1 cellular context compared by ENCODE assay signal in the genomic region with DNA sequence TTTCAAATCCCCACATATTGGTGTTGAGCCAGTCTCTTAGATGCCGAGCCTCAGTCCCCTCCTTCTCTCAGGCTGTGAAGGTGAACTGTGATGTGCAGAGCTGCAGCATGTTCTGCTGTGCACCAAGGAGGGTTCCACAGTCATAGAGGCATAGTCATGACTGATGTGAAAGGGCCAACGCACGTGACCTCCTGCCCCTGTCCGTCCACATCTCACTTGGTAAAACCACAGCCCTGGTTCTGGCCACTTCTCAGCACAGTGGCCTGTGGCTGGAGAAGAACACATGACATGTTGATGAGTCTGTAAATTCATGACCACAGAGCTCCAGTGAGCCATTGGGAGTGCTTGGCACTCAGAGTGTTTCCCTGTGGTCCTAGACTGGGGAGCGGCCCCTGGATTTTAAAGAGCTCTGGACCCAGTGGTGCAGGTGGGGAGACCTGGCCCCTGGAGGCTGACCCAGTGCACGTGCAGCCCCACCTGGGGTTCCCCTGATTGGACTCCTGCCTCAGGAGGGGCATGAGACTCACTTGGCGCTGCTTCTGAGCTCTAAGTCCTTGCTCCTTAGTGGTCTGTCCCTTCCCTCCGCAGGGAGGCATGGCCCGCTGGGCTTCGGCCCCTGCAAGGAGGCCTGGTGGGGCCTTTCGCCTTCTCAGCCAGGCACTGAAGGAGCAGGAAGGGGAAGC.
TF ChIP-seq lines count a peak whose summit lies in the region.

No MANE protein-coding gene starts in this region.

TF ChIP-seq in GM12878, 131 proteins besides CTCF, POLR2A, EP300 and RAD21 (continued from another document and continues in another):
- TF ChIP-seq, protein P1, sequence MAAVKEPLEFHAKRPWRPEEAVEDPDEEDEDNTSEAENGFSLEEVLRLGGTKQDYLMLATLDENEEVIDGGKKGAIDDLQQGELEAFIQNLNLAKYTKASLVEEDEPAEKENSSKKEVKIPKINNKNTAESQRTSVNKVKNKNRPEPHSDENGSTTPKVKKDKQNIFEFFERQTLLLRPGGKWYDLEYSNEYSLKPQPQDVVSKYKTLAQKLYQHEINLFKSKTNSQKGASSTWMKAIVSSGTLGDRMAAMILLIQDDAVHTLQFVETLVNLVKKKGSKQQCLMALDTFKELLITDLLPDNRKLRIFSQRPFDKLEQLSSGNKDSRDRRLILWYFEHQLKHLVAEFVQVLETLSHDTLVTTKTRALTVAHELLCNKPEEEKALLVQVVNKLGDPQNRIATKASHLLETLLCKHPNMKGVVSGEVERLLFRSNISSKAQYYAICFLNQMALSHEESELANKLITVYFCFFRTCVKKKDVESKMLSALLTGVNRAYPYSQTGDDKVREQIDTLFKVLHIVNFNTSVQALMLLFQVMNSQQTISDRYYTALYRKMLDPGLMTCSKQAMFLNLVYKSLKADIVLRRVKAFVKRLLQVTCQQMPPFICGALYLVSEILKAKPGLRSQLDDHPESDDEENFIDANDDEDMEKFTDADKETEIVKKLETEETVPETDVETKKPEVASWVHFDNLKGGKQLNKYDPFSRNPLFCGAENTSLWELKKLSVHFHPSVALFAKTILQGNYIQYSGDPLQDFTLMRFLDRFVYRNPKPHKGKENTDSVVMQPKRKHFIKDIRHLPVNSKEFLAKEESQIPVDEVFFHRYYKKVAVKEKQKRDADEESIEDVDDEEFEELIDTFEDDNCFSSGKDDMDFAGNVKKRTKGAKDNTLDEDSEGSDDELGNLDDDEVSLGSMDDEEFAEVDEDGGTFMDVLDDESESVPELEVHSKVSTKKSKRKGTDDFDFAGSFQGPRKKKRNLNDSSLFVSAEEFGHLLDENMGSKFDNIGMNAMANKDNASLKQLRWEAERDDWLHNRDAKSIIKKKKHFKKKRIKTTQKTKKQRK (IDR thresholded peaks at IDR 0.05; ENCODE audit: low read depth, low read length) = no peak
- TF ChIP-seq EZH2 (IDR thresholded peaks at IDR 0.05; ENCODE audit: borderline replicate concordance, control insufficient read depth, low read depth, low read length) (no peak), CREB1 (IDR thresholded peaks at IDR 0.05; ENCODE audit: low read depth) (no peak), SREBF2 (IDR thresholded peaks at IDR 0.05; ENCODE audit: low read length) (no peak), SREBF1 (IDR thresholded peaks at IDR 0.05; ENCODE audit: low read length) (no peak), HDAC2 (IDR thresholded peaks at IDR 0.05) (no peak), FOXM1 (IDR thresholded peaks at IDR 0.05; ENCODE audit: low read depth, low read length) (no peak), RELA (IDR thresholded peaks at IDR 0.05; ENCODE audit: borderline replicate concordance, partially characterized antibody) (no peak), TCF12 (IDR thresholded peaks at IDR 0.05; ENCODE audit: low read depth, low read length) (no peak), IKZF2 (IDR thresholded peaks at IDR 0.05) (no peak; a peak in 1 of 4 replicates), NR2F1 (conservative IDR thresholded peaks at IDR 0.05) (peak; percentile 75), IRF4 (IDR thresholded peaks at IDR 0.05; ENCODE audit: low read depth, low read length) (0 out of 2 replicates have a peak, but pooled peaks have one; percentile 20), KAT2A (conservative IDR thresholded peaks at IDR 0.05; ENCODE audit: control insufficient read depth, low read depth, low read length) (no peak), RFX5 (IDR thresholded peaks at IDR 0.05; ENCODE audit: low read depth, low read length) (no peak), RAD51 (IDR thresholded peaks at IDR 0.05) (peak; percentile 77), NR2C2 (IDR thresholded peaks at IDR 0.05; ENCODE audit: borderline replicate concordance, control insufficient read depth, insufficient read length, low read depth) (no peak), NFIC (IDR thresholded peaks at IDR 0.05; ENCODE audit: low read depth, low read length) (no peak), CBX5 (IDR thresholded peaks at IDR 0.05; ENCODE audit: low read depth) (no peak), TCF7 (IDR thresholded peaks at IDR 0.05; ENCODE audit: borderline replicate concordance) (no peak), WRNIP1 (IDR thresholded peaks at IDR 0.05; ENCODE audit: borderline replicate concordance, low read depth, low read length) (no peak), ATF7 (IDR thresholded peaks at IDR 0.05; ENCODE audit: low read depth) (no peak), YBX1 (IDR thresholded peaks at IDR 0.05) (no peak), PAX5 (IDR thresholded peaks at IDR 0.05; ENCODE audit: borderline replicate concordance, low read depth, low read length) (no peak), ZNF274 (IDR thresholded peaks at IDR 0.05; ENCODE audit: insufficient read depth, insufficient read length) (no peak), SUZ12 (IDR thresholded peaks at IDR 0.05; ENCODE audit: unreplicated experiment) (no peak), CEBPB (IDR thresholded peaks at IDR 0.05; ENCODE audit: borderline replicate concordance in 1 of 2, low read depth in 2 of 2, low read length in 2 of 2) (no peak), KDM1A (IDR thresholded peaks at IDR 0.05; ENCODE audit: borderline replicate concordance) (no peak), BMI1 (IDR thresholded peaks at IDR 0.05; ENCODE audit: borderline replicate concordance) (no peak), SPI1 (IDR thresholded peaks at IDR 0.05; ENCODE audit: borderline replicate concordance, insufficient read depth, low read depth, low read length) (no peak), EED (IDR thresholded peaks at IDR 0.05; ENCODE audit: low read depth) (no peak), NFXL1 (IDR thresholded peaks at IDR 0.05; ENCODE audit: borderline replicate concordance) (no peak), IKZF1 (conservative IDR thresholded peaks at IDR 0.05) (peak; percentile 52), POU2F2 (IDR thresholded peaks at IDR 0.05; ENCODE audit: borderline replicate concordance, low read depth, low read length) (peak; percentile 27; the same call in 1 of the 3 replicates), ZSCAN29 (IDR thresholded peaks at IDR 0.05) (no peak)
- TF ChIP-seq, protein P2, sequence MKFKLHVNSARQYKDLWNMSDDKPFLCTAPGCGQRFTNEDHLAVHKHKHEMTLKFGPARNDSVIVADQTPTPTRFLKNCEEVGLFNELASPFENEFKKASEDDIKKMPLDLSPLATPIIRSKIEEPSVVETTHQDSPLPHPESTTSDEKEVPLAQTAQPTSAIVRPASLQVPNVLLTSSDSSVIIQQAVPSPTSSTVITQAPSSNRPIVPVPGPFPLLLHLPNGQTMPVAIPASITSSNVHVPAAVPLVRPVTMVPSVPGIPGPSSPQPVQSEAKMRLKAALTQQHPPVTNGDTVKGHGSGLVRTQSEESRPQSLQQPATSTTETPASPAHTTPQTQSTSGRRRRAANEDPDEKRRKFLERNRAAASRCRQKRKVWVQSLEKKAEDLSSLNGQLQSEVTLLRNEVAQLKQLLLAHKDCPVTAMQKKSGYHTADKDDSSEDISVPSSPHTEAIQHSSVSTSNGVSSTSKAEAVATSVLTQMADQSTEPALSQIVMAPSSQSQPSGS (IDR thresholded peaks at IDR 0.05; ENCODE audit: low read length) = no peak
- TF ChIP-seq, protein P3, sequence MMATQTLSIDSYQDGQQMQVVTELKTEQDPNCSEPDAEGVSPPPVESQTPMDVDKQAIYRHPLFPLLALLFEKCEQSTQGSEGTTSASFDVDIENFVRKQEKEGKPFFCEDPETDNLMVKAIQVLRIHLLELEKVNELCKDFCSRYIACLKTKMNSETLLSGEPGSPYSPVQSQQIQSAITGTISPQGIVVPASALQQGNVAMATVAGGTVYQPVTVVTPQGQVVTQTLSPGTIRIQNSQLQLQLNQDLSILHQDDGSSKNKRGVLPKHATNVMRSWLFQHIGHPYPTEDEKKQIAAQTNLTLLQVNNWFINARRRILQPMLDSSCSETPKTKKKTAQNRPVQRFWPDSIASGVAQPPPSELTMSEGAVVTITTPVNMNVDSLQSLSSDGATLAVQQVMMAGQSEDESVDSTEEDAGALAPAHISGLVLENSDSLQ (IDR thresholded peaks at IDR 0.05) = 0 out of 2 replicates have a peak, but pooled peaks have one; percentile 6
- TF ChIP-seq, protein P4, sequence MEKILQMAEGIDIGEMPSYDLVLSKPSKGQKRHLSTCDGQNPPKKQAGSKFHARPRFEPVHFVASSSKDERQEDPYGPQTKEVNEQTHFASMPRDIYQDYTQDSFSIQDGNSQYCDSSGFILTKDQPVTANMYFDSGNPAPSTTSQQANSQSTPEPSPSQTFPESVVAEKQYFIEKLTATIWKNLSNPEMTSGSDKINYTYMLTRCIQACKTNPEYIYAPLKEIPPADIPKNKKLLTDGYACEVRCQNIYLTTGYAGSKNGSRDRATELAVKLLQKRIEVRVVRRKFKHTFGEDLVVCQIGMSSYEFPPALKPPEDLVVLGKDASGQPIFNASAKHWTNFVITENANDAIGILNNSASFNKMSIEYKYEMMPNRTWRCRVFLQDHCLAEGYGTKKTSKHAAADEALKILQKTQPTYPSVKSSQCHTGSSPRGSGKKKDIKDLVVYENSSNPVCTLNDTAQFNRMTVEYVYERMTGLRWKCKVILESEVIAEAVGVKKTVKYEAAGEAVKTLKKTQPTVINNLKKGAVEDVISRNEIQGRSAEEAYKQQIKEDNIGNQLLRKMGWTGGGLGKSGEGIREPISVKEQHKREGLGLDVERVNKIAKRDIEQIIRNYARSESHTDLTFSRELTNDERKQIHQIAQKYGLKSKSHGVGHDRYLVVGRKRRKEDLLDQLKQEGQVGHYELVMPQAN (conservative IDR thresholded peaks at IDR 0.05) = no peak
- TF ChIP-seq, protein P5, sequence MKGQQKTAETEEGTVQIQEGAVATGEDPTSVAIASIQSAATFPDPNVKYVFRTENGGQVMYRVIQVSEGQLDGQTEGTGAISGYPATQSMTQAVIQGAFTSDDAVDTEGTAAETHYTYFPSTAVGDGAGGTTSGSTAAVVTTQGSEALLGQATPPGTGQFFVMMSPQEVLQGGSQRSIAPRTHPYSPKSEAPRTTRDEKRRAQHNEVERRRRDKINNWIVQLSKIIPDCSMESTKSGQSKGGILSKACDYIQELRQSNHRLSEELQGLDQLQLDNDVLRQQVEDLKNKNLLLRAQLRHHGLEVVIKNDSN (IDR thresholded peaks at IDR 0.05; ENCODE audit: borderline replicate concordance, extremely low read length, insufficient read depth, low read depth, low read length) = peak; percentile 47
- TF ChIP-seq, protein P6, sequence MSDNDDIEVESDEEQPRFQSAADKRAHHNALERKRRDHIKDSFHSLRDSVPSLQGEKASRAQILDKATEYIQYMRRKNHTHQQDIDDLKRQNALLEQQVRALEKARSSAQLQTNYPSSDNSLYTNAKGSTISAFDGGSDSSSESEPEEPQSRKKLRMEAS (IDR thresholded peaks at IDR 0.05; ENCODE audit: low read depth, low read length) = no peak
- TF ChIP-seq, protein P7, sequence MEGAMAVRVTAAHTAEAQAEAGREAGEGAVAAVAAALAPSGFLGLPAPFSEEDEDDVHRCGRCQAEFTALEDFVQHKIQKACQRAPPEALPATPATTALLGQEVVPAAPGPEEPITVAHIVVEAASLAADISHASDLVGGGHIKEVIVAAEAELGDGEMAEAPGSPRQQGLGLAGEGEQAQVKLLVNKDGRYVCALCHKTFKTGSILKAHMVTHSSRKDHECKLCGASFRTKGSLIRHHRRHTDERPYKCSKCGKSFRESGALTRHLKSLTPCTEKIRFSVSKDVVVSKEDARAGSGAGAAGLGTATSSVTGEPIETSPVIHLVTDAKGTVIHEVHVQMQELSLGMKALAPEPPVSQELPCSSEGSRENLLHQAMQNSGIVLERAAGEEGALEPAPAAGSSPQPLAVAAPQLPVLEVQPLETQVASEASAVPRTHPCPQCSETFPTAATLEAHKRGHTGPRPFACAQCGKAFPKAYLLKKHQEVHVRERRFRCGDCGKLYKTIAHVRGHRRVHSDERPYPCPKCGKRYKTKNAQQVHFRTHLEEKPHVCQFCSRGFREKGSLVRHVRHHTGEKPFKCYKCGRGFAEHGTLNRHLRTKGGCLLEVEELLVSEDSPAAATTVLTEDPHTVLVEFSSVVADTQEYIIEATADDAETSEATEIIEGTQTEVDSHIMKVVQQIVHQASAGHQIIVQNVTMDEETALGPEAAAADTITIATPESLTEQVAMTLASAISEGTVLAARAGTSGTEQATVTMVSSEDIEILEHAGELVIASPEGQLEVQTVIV (IDR thresholded peaks at IDR 0.05; ENCODE audit: borderline replicate concordance, partially characterized antibody) = no peak
- TF ChIP-seq, protein P8, sequence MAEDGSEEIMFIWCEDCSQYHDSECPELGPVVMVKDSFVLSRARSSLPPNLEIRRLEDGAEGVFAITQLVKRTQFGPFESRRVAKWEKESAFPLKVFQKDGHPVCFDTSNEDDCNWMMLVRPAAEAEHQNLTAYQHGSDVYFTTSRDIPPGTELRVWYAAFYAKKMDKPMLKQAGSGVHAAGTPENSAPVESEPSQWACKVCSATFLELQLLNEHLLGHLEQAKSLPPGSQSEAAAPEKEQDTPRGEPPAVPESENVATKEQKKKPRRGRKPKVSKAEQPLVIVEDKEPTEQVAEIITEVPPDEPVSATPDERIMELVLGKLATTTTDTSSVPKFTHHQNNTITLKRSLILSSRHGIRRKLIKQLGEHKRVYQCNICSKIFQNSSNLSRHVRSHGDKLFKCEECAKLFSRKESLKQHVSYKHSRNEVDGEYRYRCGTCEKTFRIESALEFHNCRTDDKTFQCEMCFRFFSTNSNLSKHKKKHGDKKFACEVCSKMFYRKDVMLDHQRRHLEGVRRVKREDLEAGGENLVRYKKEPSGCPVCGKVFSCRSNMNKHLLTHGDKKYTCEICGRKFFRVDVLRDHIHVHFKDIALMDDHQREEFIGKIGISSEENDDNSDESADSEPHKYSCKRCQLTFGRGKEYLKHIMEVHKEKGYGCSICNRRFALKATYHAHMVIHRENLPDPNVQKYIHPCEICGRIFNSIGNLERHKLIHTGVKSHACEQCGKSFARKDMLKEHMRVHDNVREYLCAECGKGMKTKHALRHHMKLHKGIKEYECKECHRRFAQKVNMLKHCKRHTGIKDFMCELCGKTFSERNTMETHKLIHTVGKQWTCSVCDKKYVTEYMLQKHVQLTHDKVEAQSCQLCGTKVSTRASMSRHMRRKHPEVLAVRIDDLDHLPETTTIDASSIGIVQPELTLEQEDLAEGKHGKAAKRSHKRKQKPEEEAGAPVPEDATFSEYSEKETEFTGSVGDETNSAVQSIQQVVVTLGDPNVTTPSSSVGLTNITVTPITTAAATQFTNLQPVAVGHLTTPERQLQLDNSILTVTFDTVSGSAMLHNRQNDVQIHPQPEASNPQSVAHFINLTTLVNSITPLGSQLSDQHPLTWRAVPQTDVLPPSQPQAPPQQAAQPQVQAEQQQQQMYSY (CRISPR knock-in tag; IDR thresholded peaks at IDR 0.05) = no peak
